In genomic region chr1:24903011-24903461, GRCh38 we compare ENCODE assay signal across 20 cellular contexts. TPM values are rescaled to one million over a fixed set of nuclear protein-coding genes. Genes with fewer than 3 reads are reported as not detected.
DNase-seq lines count a peak whose midpoint lies in the region; ATAC-seq and TF ChIP-seq lines count a peak whose summit lies in the region.
"Had no signal": no experiment of that assay in that cellular context is flagged by ENCODE, and none has a peak within 500 bp of the region (broad histone marks: within the 10 kb centered on the region; RNA-seq: fewer than 3 reads in every experiment).

No MANE protein-coding gene starts in this region.

- no peak for TF ChIP-seq EP300 in suprapubic skin (IDR thresholded peaks at IDR 0.05)

- H3K4me1 ChIP-seq in RWPE2 (ENCODE audit: insufficient read depth, poor library complexity, severe bottlenecking) (no peaks in the 10 kb centered on the region), suprapubic skin (no peaks in the 10 kb centered on the region)
- H3K4me1 ChIP-seq: colonic mucosa, gastrocnemius medialis, vagina had no signal

- H3K27me3 ChIP-seq in RWPE2 (ENCODE audit: insufficient read depth, poor library complexity, severe bottlenecking) (no peaks in the 10 kb centered on the region), suprapubic skin (peaks cover 20% of the 10 kb centered on the region)
- H3K27me3 ChIP-seq: colonic mucosa, vagina had no signal

- no peak overlapping the region for H3K27ac ChIP-seq in RWPE2 (ENCODE audit: poor library complexity, severe bottlenecking)
- no peak overlapping the region for H3K27ac ChIP-seq in suprapubic skin
- H3K27ac ChIP-seq: colonic mucosa, epithelial cell of prostate, gastrocnemius medialis, vagina, VCaP had no signal

- H3K36me3 ChIP-seq in RWPE2 (ENCODE audit: low read depth): no peaks in the 10 kb centered on the region
- no peaks in the 10 kb centered on the region for H3K36me3 ChIP-seq in suprapubic skin
- H3K36me3 ChIP-seq: colonic mucosa, gastrocnemius medialis, vagina had no signal

- WGBS in suprapubic skin: 95% methylated on average over 4 of the region's 10 CpGs

- H3K9me3 ChIP-seq in RWPE2 (ENCODE audit: severe bottlenecking): no peaks in the 10 kb centered on the region
- no peaks in the 10 kb centered on the region for H3K9me3 ChIP-seq in suprapubic skin
- H3K9me3 ChIP-seq: colonic mucosa, gastrocnemius medialis, vagina had no signal

- no peak for ATAC-seq in RWPE2 (ENCODE audit: low read depth)
- ATAC-seq: activated T-cell treated with anti-CD3 and anti-CD28 coated beads, Interleukin-2, amount 50 U/mL, for 72 hours; gastrocnemius medialis; Panc1 had no signal

- no peak for TF ChIP-seq POLR2A in suprapubic skin (IDR thresholded peaks at IDR 0.05)

- TF ChIP-seq CTCF in RWPE2 (IDR thresholded peaks at IDR 0.05; ENCODE audit: poor library complexity, severe bottlenecking) (no peak), suprapubic skin (IDR thresholded peaks at IDR 0.05) (no peak)

- no peak overlapping the region for H3K4me3 ChIP-seq in RWPE2 (ENCODE audit: severe bottlenecking)
- no peak overlapping the region for H3K4me3 ChIP-seq in suprapubic skin
- H3K4me3 ChIP-seq: colonic mucosa, gastrocnemius medialis, vagina had no signal

- peak; percentile 1 for DNase-seq in activated naive CD4-positive, alpha-beta T cell treated with Interleukin-2 at 50 U/mL for 16 hours
- DNase-seq in activated naive CD4-positive, alpha-beta T cell (lab: John Stamatoyannopoulos, UW): no peak
- peak; percentile 61 for DNase-seq in RWPE2 (ENCODE audit: low spot score)
- DNase-seq in epidermal melanocyte (ENCODE audit: insufficient read length, low spot score): peak; percentile 13
- DNase-seq in suprapubic skin (ENCODE audit: low spot score in 2 of 2): peak; percentile 44 to 55
- DNase-seq in T-helper 1 cell: no peak
- DNase-seq in HPDE6-E6E7 (ENCODE audit: extremely low spot score): no peak
- DNase-seq in SIG-M5 (lab: John Stamatoyannopoulos, UW): no peak
- DNase-seq: colonic mucosa, gastrocnemius medialis, KBM-7, naive B cell, NCI-H1105, NCI-H82, retina had no signal

RNA-seq across cellular contexts. Expression of gene RUNX3, which starts 27.0 kb away (rescaled TPM):
- total RNA-seq in suprapubic skin: 10 to 100 TPM in 3 of 4 donors, 1 to 10 TPM in 1; 7.9 to 18.7 (median 13.8) TPM

Comparison
In these comparisons a context has a peak if more than half of its experiments do, and no peak if none do; other contexts are left out.
1. DNase-seq: peak in activated naive CD4-positive, alpha-beta T cell treated with Interleukin-2 at 50 U/mL for 16 hours (single experiment), RWPE2 (single experiment), epidermal melanocyte (single experiment) and suprapubic skin (2 of 2); none in activated naive CD4-positive, alpha-beta T cell (0 of 4), T-helper 1 cell (0 of 5), HPDE6-E6E7 (single experiment) and SIG-M5 (single experiment).